ENCODE assay signal across 8 cellular contexts in the genomic region with DNA sequence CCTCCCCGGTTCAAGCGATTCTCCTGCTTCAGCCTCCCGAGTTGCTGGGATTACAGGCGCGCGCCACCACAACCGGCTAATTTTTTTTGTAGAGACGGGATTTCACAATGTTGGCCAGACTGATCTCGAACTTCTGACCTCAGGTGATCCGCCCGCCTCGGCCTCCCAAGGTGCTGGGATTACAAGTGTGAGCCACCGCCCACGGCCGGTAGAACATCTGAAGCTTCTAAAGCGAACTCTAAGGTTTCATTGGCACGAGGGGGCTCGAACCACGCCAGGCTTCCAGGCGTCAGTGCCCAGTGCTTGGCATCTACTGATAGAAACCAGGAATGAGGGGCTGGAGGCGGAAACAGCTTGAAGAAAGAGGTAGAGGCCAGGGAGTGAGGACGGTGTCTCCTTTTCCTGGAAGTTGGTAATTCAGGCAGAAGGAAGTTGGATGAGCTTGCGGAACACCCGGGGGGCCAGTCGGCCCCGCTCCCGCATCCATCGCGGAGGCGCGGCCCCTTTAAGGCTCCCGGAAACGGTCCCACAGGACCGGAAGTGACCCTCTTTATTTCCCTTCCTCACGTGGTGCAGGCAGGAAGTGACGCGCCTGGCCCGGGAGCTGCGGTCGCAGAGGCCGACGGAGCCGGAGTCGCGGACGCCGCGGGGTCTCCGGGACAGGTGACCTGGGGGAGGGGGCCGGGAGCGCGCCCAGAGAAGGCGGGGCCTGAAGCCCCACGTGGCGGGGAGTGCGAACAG. TPM values are rescaled to one million over a fixed set of nuclear protein-coding genes. Genes with fewer than 3 reads are reported as not detected.
A peak's percentile ranks its signal among the peaks of the same experiment; 100 is the strongest.
DNase-seq lines count a peak whose midpoint lies in the region; TF ChIP-seq lines count a peak whose summit lies in the region.

A gene (plus strand): TSS at position 579 of the 741 bp plus-strand sequence. CDS start 1,876 bp downstream, outside the sequence.

- H3K4me1 Mint-ChIP-seq in H9 (peaks cover 12 to 21% of the 10 kb centered on the region in 2 experiments), glutamatergic neuron (ENCODE audit: low read depth, unreplicated experiment) (peaks cover 10% of the 10 kb centered on the region)
- H3K4me1 Mint-ChIP-seq in activated naive CD4-positive, alpha-beta T cell treated with anti-CD3 and anti-CD28 coated beads, Interleukin-2, amount 50 U/mL, for 24 hours: peaks cover 40% of the 10 kb centered on the region

- H3K27me3 Mint-ChIP-seq in H9 (ENCODE audit: low read depth) (peaks cover 4% of the 10 kb centered on the region; the same call in 1 of the 2 replicates), glutamatergic neuron (ENCODE audit: unreplicated experiment) (peaks cover 28% of the 10 kb centered on the region)
- no peaks in the 10 kb centered on the region for H3K27me3 Mint-ChIP-seq in activated naive CD4-positive, alpha-beta T cell treated with anti-CD3 and anti-CD28 coated beads, Interleukin-2, amount 50 U/mL, for 24 hours

- H3K36me3 ChIP-seq in MG63 (peaks cover 30% of the 10 kb centered on the region), osteoblast (ENCODE audit: insufficient read depth, low read length) (peaks cover 26% of the 10 kb centered on the region), tibial nerve (peaks cover 0 to 30% (median 16%) of the 10 kb centered on the region in 3 donors)

- H4K91ac ChIP-seq in H9 (ENCODE audit: insufficient read length, low read depth, low read length): no peak within 1 kb of the TSS

- H3T11ph ChIP-seq in H9 (ENCODE audit: low read length): no peak within 1 kb of the TSS

- H3K27me3 ChIP-seq in H9 (ENCODE audit: insufficient read depth, low read length) (no peaks in the 10 kb centered on the region), MG63 (no peaks in the 10 kb centered on the region), osteoblast (ENCODE audit: insufficient read depth, low read length) (no peaks in the 10 kb centered on the region), tibial nerve (no peaks in the 10 kb centered on the region)

- peak within 1 kb of the TSS; percentile 7; the same call in 1 of the 2 replicates for H3K14ac ChIP-seq in H9 (ENCODE audit: insufficient read depth, low read length)

- no peak within 1 kb of the TSS; the same call in 1 of the 2 replicates for H3K4ac ChIP-seq in H9 (ENCODE audit: low read depth, low read length)

- no CpG with 5 or more reads among the region's 56 CpGs for WGBS in H9 (ENCODE audit: extremely low coverage, insufficient read length, low lambda C conversion rate)
- 16 to 17% methylated on average over 52 to 55 of the region's 56 CpGs for WGBS in tibial nerve, 2 donors

- H2BK15ac ChIP-seq in H9 (ENCODE audit: low read depth, low read length): no peak within 1 kb of the TSS

- peak within 1 kb of the TSS; percentile 74 for H3K18ac ChIP-seq in H9 (ENCODE audit: insufficient read length, low read depth, low read length)

- TF ChIP-seq CTCF in H9 (conservative IDR thresholded peaks at IDR 0.05) (no peak), glutamatergic neuron (IDR thresholded peaks at IDR 0.05; ENCODE audit: partially characterized antibody, unreplicated experiment) (no peak), osteoblast (IDR thresholded peaks at IDR 0.05; ENCODE audit: extremely low read depth, low read depth, low read length) (no peak), tibial nerve (IDR thresholded peaks at IDR 0.05) (peak in 2 of 5 experiments; percentile 42 to 50)

- H4K20me1 ChIP-seq in H9 (ENCODE audit: control insufficient read depth, insufficient read depth, insufficient read length): no peaks in the 10 kb centered on the region
- peaks cover 5% of the 10 kb centered on the region for H4K20me1 ChIP-seq in osteoblast (ENCODE audit: insufficient read depth, low read length)

- peak within 1 kb of the TSS; percentile 4 for H2AFZ ChIP-seq in H9 (ENCODE audit: low read length)
- H2AFZ ChIP-seq in osteoblast (ENCODE audit: low read length): peak within 1 kb of the TSS; percentile 90

- no peaks in the 10 kb centered on the region for H3K79me1 ChIP-seq in H9 (ENCODE audit: insufficient read depth, low read depth, low read length, poor library complexity, severe bottlenecking)

- H3K9ac ChIP-seq in H9 (ENCODE audit: extremely low read depth, insufficient read length, low read length): peak within 1 kb of the TSS; percentile 79

- H3K27ac ChIP-seq in H9 (ENCODE audit: insufficient read length, low read depth, low read length) (no peak within 1 kb of the TSS), osteoblast (ENCODE audit: low read depth, low read length) (peak within 1 kb of the TSS; percentile 95), tibial nerve (peak within 1 kb of the TSS; percentile 77 to 98 (median 90))

- no peak within 1 kb of the TSS for H3K23ac ChIP-seq in H9 (ENCODE audit: insufficient read length, low read depth, low read length)

- no peak within 1 kb of the TSS for H4K5ac ChIP-seq in H9 (ENCODE audit: insufficient read length, low read depth, low read length)

- no peak within 1 kb of the TSS for H2AK5ac ChIP-seq in H9 (ENCODE audit: insufficient read length, low read length)

- DNase-seq in GDM1 (lab: John Stamatoyannopoulos, UW) (peak; percentile 97), H9 (peak; percentile 99), MG63 (peak; percentile 98), SHP77 (lab: John Stamatoyannopoulos, UW) (peak; percentile 95 to 97), glutamatergic neuron (peak; percentile 97), osteoblast (ENCODE audit: insufficient read length, low spot score, missing footprints) (peak; percentile 99), tibial nerve (ENCODE audit: low spot score in 2 of 2) (peak; percentile 92 to 94)

- H3K4me3 ChIP-seq in MG63: peak within 1 kb of the TSS; percentile 62
- peak within 1 kb of the TSS; percentile 83 for H3K4me3 ChIP-seq in osteoblast (ENCODE audit: insufficient read depth, low read length)
- H3K4me3 ChIP-seq in tibial nerve: peak within 1 kb of the TSS; percentile 45 to 78 (median 64)

- peak; percentile 97 to 98 for TF ChIP-seq EP300 in tibial nerve (IDR thresholded peaks at IDR 0.05)

- H2BK5ac ChIP-seq in H9 (ENCODE audit: insufficient read length, low read length): no peak within 1 kb of the TSS

- peaks cover 12% of the 10 kb centered on the region for H3K23me2 ChIP-seq in H9 (ENCODE audit: insufficient read length, low read depth, low read length, poor library complexity, severe bottlenecking)

- TF ChIP-seq POLR2A in tibial nerve (IDR thresholded peaks at IDR 0.05): peak; percentile 81 to 86

- H2BK120ac ChIP-seq in H9 (ENCODE audit: low read depth, low read length, poor library complexity, severe bottlenecking): no peak within 1 kb of the TSS

- H2BK12ac ChIP-seq in H9 (ENCODE audit: insufficient read length, low read depth, low read length): peak within 1 kb of the TSS; percentile 3

- H3K36me3 Mint-ChIP-seq in H9 (ENCODE audit: insufficient read depth in 1 of 3, low read depth in 3 of 3) (peaks cover 27 to 34% (median 33%) of the 10 kb centered on the region in 3 experiments; a peak in 6 of 7 replicates), glutamatergic neuron (ENCODE audit: unreplicated experiment) (no peaks in the 10 kb centered on the region)
- H3K36me3 Mint-ChIP-seq in activated naive CD4-positive, alpha-beta T cell treated with anti-CD3 and anti-CD28 coated beads, Interleukin-2, amount 50 U/mL, for 24 hours: peaks cover 21% of the 10 kb centered on the region

- peak within 1 kb of the TSS; percentile 96 to 99 (median 99) for H3K27ac Mint-ChIP-seq in H9
- peak within 1 kb of the TSS; percentile 96 for H3K27ac Mint-ChIP-seq in activated naive CD4-positive, alpha-beta T cell treated with anti-CD3 and anti-CD28 coated beads, Interleukin-2, amount 50 U/mL, for 24 hours
- H3K27ac Mint-ChIP-seq in glutamatergic neuron (ENCODE audit: unreplicated experiment): peak within 1 kb of the TSS; percentile 92

- H3K4me2 ChIP-seq in H9 (ENCODE audit: insufficient read depth, insufficient read length, low read length): peak within 1 kb of the TSS; percentile 98
- peak within 1 kb of the TSS; percentile 100 for H3K4me2 ChIP-seq in osteoblast (ENCODE audit: insufficient read depth, low read length)

- no peak within 1 kb of the TSS for H2BK20ac ChIP-seq in H9 (ENCODE audit: low read depth, low read length, poor library complexity, severe bottlenecking)

- no peaks in the 10 kb centered on the region for H3K79me2 ChIP-seq in H9 (ENCODE audit: insufficient read depth, low read length)
- H3K79me2 ChIP-seq in osteoblast (ENCODE audit: insufficient read depth, low read length): peaks cover 36% of the 10 kb centered on the region

- no peaks in the 10 kb centered on the region for H3K9me3 Mint-ChIP-seq in H9
- no peaks in the 10 kb centered on the region for H3K9me3 Mint-ChIP-seq in activated naive CD4-positive, alpha-beta T cell treated with anti-CD3 and anti-CD28 coated beads, Interleukin-2, amount 50 U/mL, for 24 hours
- peaks cover 14% of the 10 kb centered on the region for H3K9me3 Mint-ChIP-seq in glutamatergic neuron (ENCODE audit: unreplicated experiment)

- H3K4me3 Mint-ChIP-seq in H9: peak within 1 kb of the TSS; percentile 86 to 89
- H3K4me3 Mint-ChIP-seq in activated naive CD4-positive, alpha-beta T cell treated with anti-CD3 and anti-CD28 coated beads, Interleukin-2, amount 50 U/mL, for 24 hours: peak within 1 kb of the TSS; percentile 93
- H3K4me3 Mint-ChIP-seq in glutamatergic neuron (ENCODE audit: unreplicated experiment): peak within 1 kb of the TSS; percentile 95

- no peak within 1 kb of the TSS for H3K56ac ChIP-seq in H9 (ENCODE audit: insufficient read length, low read depth, low read length)

- H3K9me3 ChIP-seq in H9 (ENCODE audit: control insufficient read depth, low read depth, low read length) (no peaks in the 10 kb centered on the region), MG63 (no peaks in the 10 kb centered on the region), osteoblast (ENCODE audit: low read depth, low read length) (no peaks in the 10 kb centered on the region), tibial nerve (no peaks in the 10 kb centered on the region)

- H4K8ac ChIP-seq in H9 (replicated peaks; ENCODE audit: insufficient read length, low read depth, low read length): no peak within 1 kb of the TSS

- H3K4me1 ChIP-seq in H9 (ENCODE audit: insufficient read depth, low read length) (no peaks in the 10 kb centered on the region), osteoblast (ENCODE audit: insufficient read depth, low read length) (peaks cover 26% of the 10 kb centered on the region), tibial nerve (peaks cover 0 to 44% (median 20%) of the 10 kb centered on the region in 4 donors)

RNA-seq across cellular contexts. Expression of the gene that starts here (rescaled TPM):
- total RNA-seq in H9 (2021): 34.4 and 36.9 TPM in 2 replicates
- total RNA-seq in MG63 (2014; rRNA removed; shearing (Covaris generic); ENCODE audit: low replicate concordance): 17.5 and 22.9 TPM in 2 replicates
- total RNA-seq in glutamatergic neuron (ENCODE audit: unreplicated experiment): 16.8 TPM
- 7.6 and 8.0 TPM in 2 replicates for total RNA-seq in osteoblast
- total RNA-seq in tibial nerve: 10 to 100 TPM; 23.8 to 39.0 (median 32.7) TPM
